Comparison of ENCODE assay signal across 26 cellular contexts in genomic region chr16:22078656-22079055, GRCh38. TPM values are rescaled to one million over a fixed set of nuclear protein-coding genes. Genes with fewer than 3 reads are reported as not detected.
A peak's percentile ranks its signal among the peaks of the same experiment; 100 is the strongest.
DNase-seq lines count a peak whose midpoint lies in the region; ATAC-seq, FAIRE-seq and TF ChIP-seq lines count a peak whose summit lies in the region.
"Had no signal": no experiment of that assay in that cellular context is flagged by ENCODE, and none has a peak within 500 bp of the region (broad histone marks: within the 10 kb centered on the region; RNA-seq: fewer than 3 reads in every experiment).

No MANE protein-coding gene starts in this region.

- H3K36me3 Mint-ChIP-seq in endodermal cell (ENCODE audit: low read depth) (no peaks in the 10 kb centered on the region), type B pancreatic cell (no peaks in the 10 kb centered on the region)

- H2BK20ac ChIP-seq in IMR-90 (ENCODE audit: low read depth, low read length), result no peak overlapping the region

- H2BK5ac ChIP-seq in IMR-90 (ENCODE audit: low read depth, low read length, poor library complexity, severe bottlenecking), result no peak overlapping the region

- no peaks in the 10 kb centered on the region for H3K79me2 ChIP-seq in HepG2 (ENCODE audit: insufficient read depth, low read length)

- no peak overlapping the region for H3K56ac ChIP-seq in IMR-90 (ENCODE audit: extremely low read depth, insufficient read depth, low read length)

- H3K36me3 ChIP-seq in HepG2 (replicated peaks in 1 of 2; ENCODE audit: control insufficient read depth in 1 of 2, insufficient read depth in 2 of 2, low read length in 2 of 2) (peaks cover 0 to 1% of the 10 kb centered on the region in 2 experiments; a peak in 3 of 5 replicates), right lobe of liver (peaks cover 0 to 8% (median 0%) of the 10 kb centered on the region in 4 donors), IMR-90 (ENCODE audit: control insufficient read depth, insufficient read depth, low read length) (no peaks in the 10 kb centered on the region; the same call in 1 of the 2 replicates), endodermal cell (ENCODE audit: control insufficient read depth, insufficient read depth, low read length) (no peaks in the 10 kb centered on the region)
- H3K36me3 ChIP-seq: BE2C had no signal

- dilution Hi-C loops in IMR-90 (cut with HindIII; ENCODE audit: low sequenced_read_pairs, unreplicated experiment), result no loop called here

- TF ChIP-seq EP300 in HepG2 (IDR thresholded peaks at IDR 0.05; ENCODE audit: low read depth in 2 of 2, low read length in 2 of 2) (no peak), HepG2 (CRISPR knock-in tag; IDR thresholded peaks at IDR 0.05; ENCODE audit: borderline replicate concordance) (no peak)

- H3K27me3 Mint-ChIP-seq in endodermal cell (ENCODE audit: insufficient read depth) (no peaks in the 10 kb centered on the region), type B pancreatic cell (no peaks in the 10 kb centered on the region)
- H3K27me3 Mint-ChIP-seq: CD4-positive, alpha-beta memory T cell; CD4-positive, CD25-positive, alpha-beta regulatory T cell; CD8-positive, alpha-beta memory T cell had no signal

- no peak overlapping the region for H2BK15ac ChIP-seq in IMR-90 (ENCODE audit: low read depth, low read length)

- no peak overlapping the region for H3K4me3 ChIP-seq in HepG2 (replicated peaks in 1 of 3; ENCODE audit: insufficient read depth in 1 of 3, low read depth in 2 of 3, low read length in 3 of 3)
- no peak overlapping the region for H3K4me3 ChIP-seq in right lobe of liver
- H3K4me3 ChIP-seq in IMR-90 (ENCODE audit: insufficient read depth, low read depth, low read length), result no peak overlapping the region
- H3K4me3 ChIP-seq in endodermal cell (ENCODE audit: low read length), result no peak overlapping the region
- H3K4me3 ChIP-seq: BLaER1 had no signal

- no peaks in the 10 kb centered on the region for H3K9me3 Mint-ChIP-seq in endodermal cell
- H3K9me3 Mint-ChIP-seq in type B pancreatic cell, result no peaks in the 10 kb centered on the region
- H3K9me3 Mint-ChIP-seq: CD14-positive monocyte; CD4-positive, alpha-beta memory T cell; CD4-positive, CD25-positive, alpha-beta regulatory T cell; CD8-positive, alpha-beta memory T cell had no signal

- FAIRE-seq in HepG2 (lab: Jason Lieb, UNC) (no peak), GM12891 (lab: Jason Lieb, UNC) (no peak)

- ATAC-seq in HepG2 (no peak), right lobe of liver (no peak), IMR-90 (ENCODE audit: low read depth) (no peak)

- no peak overlapping the region for H2AFZ ChIP-seq in HepG2 (ENCODE audit: low read length)
- H2AFZ ChIP-seq in IMR-90 (replicated peaks; ENCODE audit: low read length, poor library complexity), result no peak overlapping the region

- H2AK5ac ChIP-seq in IMR-90 (ENCODE audit: low read depth, low read length), result no peak overlapping the region

- H3K9ac ChIP-seq in HepG2 (ENCODE audit: insufficient read depth, low read depth, low read length), result no peak overlapping the region
- H3K9ac ChIP-seq in IMR-90 (ENCODE audit: low read depth, low read length), result no peak overlapping the region
- peak overlapping the region; percentile 6 for H3K9ac ChIP-seq in endodermal cell (ENCODE audit: extremely low read depth, low read length, poor library complexity, severe bottlenecking)
- H3K9ac ChIP-seq: BLaER1 had no signal

- H3K4ac ChIP-seq in IMR-90 (ENCODE audit: low read depth, low read length), result no peak overlapping the region

- TF ChIP-seq POLR2A in HepG2 (IDR thresholded peaks at IDR 0.05; ENCODE audit: insufficient read depth in 1 of 2, low read depth in 2 of 2, low read length in 2 of 2) (no peak), right lobe of liver (IDR thresholded peaks at IDR 0.05) (no peak), IMR-90 (IDR thresholded peaks at IDR 0.05; ENCODE audit: low read depth, low read length) (no peak), GM12891 (IDR thresholded peaks at IDR 0.05; ENCODE audit: low read depth, low read length) (no peak)

- no peak for TF ChIP-seq CTCF in HepG2 (CRISPR knock-in tag; IDR thresholded peaks at IDR 0.05)
- no peak for TF ChIP-seq CTCF in right lobe of liver (IDR thresholded peaks at IDR 0.05)
- no peak for TF ChIP-seq CTCF in IMR-90 (conservative IDR thresholded peaks at IDR 0.05; ENCODE audit: low read depth, low read length)
- TF ChIP-seq CTCF in endodermal cell (conservative IDR thresholded peaks at IDR 0.05), result no peak
- TF ChIP-seq CTCF in type B pancreatic cell (conservative IDR thresholded peaks at IDR 0.05), result no peak

- H3K9me1 ChIP-seq in IMR-90 (ENCODE audit: insufficient read depth, low read length), result peaks cover 9% of the 10 kb centered on the region

- H3K27ac Mint-ChIP-seq in endodermal cell, result no peak overlapping the region
- no peak overlapping the region for H3K27ac Mint-ChIP-seq in type B pancreatic cell
- H3K27ac Mint-ChIP-seq: CD4-positive, alpha-beta memory T cell; CD4-positive, CD25-positive, alpha-beta regulatory T cell; CD8-positive, alpha-beta memory T cell had no signal

- no peak overlapping the region for H3K18ac ChIP-seq in IMR-90 (ENCODE audit: low read depth, low read length)

- H4K5ac ChIP-seq in IMR-90 (ENCODE audit: low read depth, low read length), result no peak overlapping the region

- H3K4me1 ChIP-seq in HepG2 (ENCODE audit: insufficient read depth, low read length) (no peaks in the 10 kb centered on the region), right lobe of liver (no peaks in the 10 kb centered on the region), IMR-90 (ENCODE audit: control insufficient read depth, insufficient read depth, low read length) (peaks cover 15% of the 10 kb centered on the region), endodermal cell (ENCODE audit: control insufficient read depth, insufficient read depth, low read length) (no peaks in the 10 kb centered on the region)
- H3K4me1 ChIP-seq: BE2C, BLaER1 had no signal

- H2BK120ac ChIP-seq in IMR-90 (ENCODE audit: low read depth, low read length), result no peak overlapping the region

- in situ Hi-C loops in HepG2 (cut with HindIII; ENCODE audit: extremely low pct_ligation_motif_present, low pct_unique_long_range_greater_than_20kb), result loop anchor here (5.0 to 25.0 kb wide), 2 partner anchors 76 to 266 kb away; partner anchors contain the start of gene PDZD9
- in situ Hi-C loops in IMR-90 (cut with MboI; ENCODE audit: low sequenced_read_pairs), result no loop called here

- peaks cover 18 to 46% of the 10 kb centered on the region in 2 experiments for H3K79me1 ChIP-seq in IMR-90 (ENCODE audit: low read depth in 1 of 2, low read length in 2 of 2)

- H2AK9ac ChIP-seq in IMR-90 (replicated peaks; ENCODE audit: low read depth, low read length, poor library complexity), result no peak overlapping the region

- POLR2A ChIA-PET in HepG2 (lab: Yijun Ruan, JAX), result interaction anchor here (0.6 to 1.6 kb wide), 2 partner anchors 66 to 70 kb away, joined by 3 to 6 read pairs; no protein-coding TSS in a partner anchor
- POLR2A ChIA-PET in IMR-90 (lab: Charles Lee; ENCODE audit: unreplicated experiment), result no interaction called here

- H4K20me1 ChIP-seq in HepG2 (ENCODE audit: insufficient read depth, low read length) (peaks cover 6% of the 10 kb centered on the region; the same call in 1 of the 2 replicates), IMR-90 (ENCODE audit: insufficient read depth, low read length) (peaks cover 9% of the 10 kb centered on the region)

- H3K14ac ChIP-seq in IMR-90 (replicated peaks; ENCODE audit: low read depth, low read length), result no peak overlapping the region

- CTCF ChIA-PET in HepG2 (lab: Yijun Ruan, JAX; ENCODE audit: low intra/inter-chr PET ratio, low total read pairs), result interaction anchor here (1.0 to 7.1 kb wide), 2 partner anchors 79 to 105 kb away, joined by 3 to 169 read pairs; partner anchors contain the start of gene PDZD9
- CTCF ChIA-PET in IMR-90 (lab: Yijun Ruan, JAX), result interaction anchor here (0.6 to 4.0 kb wide), 15 partner anchors 9 to 125 kb away, joined by 3 to 46 read pairs (median 10); partner anchors contain the start of gene VWA3A

- H3K4me3 Mint-ChIP-seq in endodermal cell, result no peak overlapping the region
- H3K4me3 Mint-ChIP-seq in type B pancreatic cell, result no peak overlapping the region
- H3K4me3 Mint-ChIP-seq: CD14-positive monocyte; CD4-positive, alpha-beta memory T cell; CD4-positive, CD25-positive, alpha-beta regulatory T cell; CD8-positive, alpha-beta memory T cell had no signal

- H3K27me3 ChIP-seq in HepG2 (ENCODE audit: control insufficient read depth in 1 of 2, insufficient read depth in 2 of 2, low read length in 2 of 2), result no peaks in the 10 kb centered on the region
- H3K27me3 ChIP-seq in right lobe of liver, result no peaks in the 10 kb centered on the region
- H3K27me3 ChIP-seq in IMR-90 (ENCODE audit: control insufficient read depth, insufficient read depth, low read length), result no peaks in the 10 kb centered on the region
- H3K27me3 ChIP-seq in endodermal cell (ENCODE audit: control insufficient read depth, insufficient read depth, low read length, poor library complexity, severe bottlenecking), result no peaks in the 10 kb centered on the region
- H3K27me3 ChIP-seq: BE2C, BLaER1 had no signal

- no peak overlapping the region for H3K23ac ChIP-seq in IMR-90 (ENCODE audit: low read depth, low read length)

- intact Hi-C loops in HepG2 (cut with micrococcal nuclease; ENCODE audit: unreplicated experiment) (no loop called here), right lobe of liver (cut with DNase I) (loop anchor here (5.0 kb wide), 2 partner anchors 76 to 81 kb away; partner anchors contain the start of gene PDZD9 (in 1 of the 2)), IMR-90 (cut with micrococcal nuclease) (no loop called here)

- no peaks in the 10 kb centered on the region for H3K9me3 ChIP-seq in HepG2 (ENCODE audit: low read length)
- H3K9me3 ChIP-seq in right lobe of liver, result no peaks in the 10 kb centered on the region
- H3K9me3 ChIP-seq in IMR-90 (ENCODE audit: control insufficient read depth, insufficient read depth, low read length), result no peaks in the 10 kb centered on the region
- H3K9me3 ChIP-seq in endodermal cell (ENCODE audit: control insufficient read depth, low read length), result no peaks in the 10 kb centered on the region
- H3K9me3 ChIP-seq: BE2C, BLaER1 had no signal

- 94% methylated on average over 1 of the region's 1 CpG for WGBS in HepG2 (ENCODE audit: low lambda C conversion rate)
- WGBS in right lobe of liver (ENCODE audit: insufficient coverage, low coverage, low lambda C conversion rate, missing lambda C conversion rate), result 91% methylated on average over 1 of the region's 1 CpG
- no CpG with 5 or more reads among the region's 1 CpG for WGBS in IMR-90 (ENCODE audit: extremely low coverage in 2 of 2, insufficient read length in 1 of 2), 2 experiments
- WGBS in endodermal cell (ENCODE audit: insufficient coverage in 1 of 2, insufficient read length in 1 of 2), 2 experiments, result 100% methylated on average over 1 of the region's 1 CpG; no CpG with 5 or more reads in 1 of the 2 experiments

- TF ChIP-seq RAD21 in HepG2 (CRISPR knock-in tag; IDR thresholded peaks at IDR 0.05) (no peak), IMR-90 (IDR thresholded peaks at IDR 0.05; ENCODE audit: low read length) (no peak)

- DNase-seq in HepG2 (ENCODE audit: low spot score), result no peak
- DNase-seq in right lobe of liver, result no peak
- DNase-seq in IMR-90, result no peak
- DNase-seq in endodermal cell, result no peak
- DNase-seq in type B pancreatic cell (ENCODE audit: extremely low spot score, unreplicated experiment), result no peak
- DNase-seq in GM12891 (ENCODE audit: insufficient read length, low spot score), result no peak
- DNase-seq: ACHN; BE2C; C1 segment of cervical spinal cord; CD4-positive, alpha-beta memory T cell; CD4-positive, CD25-positive, alpha-beta regulatory T cell; CD8-positive, alpha-beta memory T cell; COR-L47; DMS 273 treated with DMSO at 0.1 percent for 48 hours; DMS153; DMS53; DMS79; DND-41; EL; GF-D8 had no signal

- no peak overlapping the region for H3K4me2 ChIP-seq in HepG2 (ENCODE audit: low read depth, low read length)
- H3K4me2 ChIP-seq in IMR-90 (ENCODE audit: low read depth, low read length), result no peak overlapping the region
- H3K4me2 ChIP-seq: BLaER1 had no signal

- H4K8ac ChIP-seq in IMR-90 (ENCODE audit: low read depth in 2 of 2, low read length in 2 of 2), result no peak overlapping the region

- H3K4me1 Mint-ChIP-seq in endodermal cell (no peaks in the 10 kb centered on the region), type B pancreatic cell (ENCODE audit: unreplicated experiment) (no peaks in the 10 kb centered on the region)

- BruUV-seq in HepG2 (replicated peaks; lab: Mats Ljungman, UMichigan) (no TSS peak), IMR-90 (replicated peaks; lab: Mats Ljungman, UMichigan) (no TSS peak)

- H3K27ac ChIP-seq in HepG2 (ENCODE audit: extremely low read length, insufficient read depth, low read length), result no peak overlapping the region
- no peak overlapping the region for H3K27ac ChIP-seq in right lobe of liver
- H3K27ac ChIP-seq in IMR-90 (ENCODE audit: insufficient read depth, low read length), result no peak overlapping the region
- H3K27ac ChIP-seq in endodermal cell (ENCODE audit: low read depth, low read length), result no peak overlapping the region
- H3K27ac ChIP-seq: 22Rv1, BLaER1 had no signal

- no peak overlapping the region for H4K91ac ChIP-seq in IMR-90 (ENCODE audit: insufficient read depth, low read depth, low read length)

RNA-seq across cellular contexts. Expression of gene VWA3A, which starts 13.7 kb away (rescaled TPM):
- total RNA-seq in HepG2 (2016; rRNA removed; fragmentation: Illumina TruSeq; extraction: Trizol) (0.07 TPM in 1 of 2 replicates, not detected in the other), right lobe of liver (under 1 TPM in 1 of 6 experiments, not detected in 5; 0.15 TPM), IMR-90 (2012; rRNA removed) (not detected in 2 replicates), endodermal cell (under 1 TPM; 0.18 to 0.40 TPM), type B pancreatic cell (ENCODE audit: low replicate concordance) (0.55 and 4.7 TPM in 2 replicates)
- not detected in 2 replicates for total RNA-seq in HepG2 (2016; cell fraction: cytosol; rRNA removed; fragmentation: Illumina TruSeq; extraction: Trizol; ENCODE audit: low read depth)
- not detected in 2 replicates for total RNA-seq in HepG2 (2016; cell fraction: insoluble cytoplasmic fraction; rRNA removed; fragmentation: Illumina TruSeq; extraction: Trizol)
- total RNA-seq in HepG2 (2016; cell fraction: membrane; rRNA removed; fragmentation: Illumina TruSeq; extraction: Trizol), result 0.21 TPM in 1 of 2 replicates, not detected in the other
- not detected in 2 replicates for total RNA-seq in HepG2 (2016; cell fraction: nucleus; rRNA removed; fragmentation: Illumina TruSeq; extraction: Trizol)
- polyA plus RNA-seq in HepG2 (2011; rRNA removed) (0.03 and 0.10 TPM in 2 replicates), IMR-90 (2012; rRNA removed) (0.01 TPM in 1 of 2 replicates, not detected in the other)
- polyA plus RNA-seq in HepG2 (2011; cell fraction: cytosol; rRNA removed), result 0.04 TPM in 1 of 2 replicates, not detected in the other
- polyA plus RNA-seq in HepG2 (2011; cell fraction: nucleus; rRNA removed), result 0.40 and 0.56 TPM in 2 replicates
- 0.07 and 0.60 TPM in 2 replicates for polyA plus RNA-seq in HepG2 (2012)
- not detected in 2 replicates for polyA plus RNA-seq in HepG2 (2016; cell fraction: cytosol; fragmentation: Illumina TruSeq; extraction: Trizol; ENCODE audit: low read depth)
- not detected in 2 replicates for polyA plus RNA-seq in HepG2 (2016; cell fraction: insoluble cytoplasmic fraction; fragmentation: Illumina TruSeq; extraction: Trizol; ENCODE audit: low read depth)
- polyA plus RNA-seq in HepG2 (2016; cell fraction: membrane; fragmentation: Illumina TruSeq; extraction: Trizol; ENCODE audit: low read depth), result not detected in 2 replicates
- polyA plus RNA-seq in HepG2 (2016; cell fraction: nucleus; fragmentation: Illumina TruSeq; extraction: Trizol; ENCODE audit: insufficient read depth, low read depth), result not detected in 2 replicates
- polyA minus RNA-seq in HepG2 (2011; rRNA and poly(A)+ RNA removed; ENCODE audit: low replicate concordance), result not detected in 2 replicates
- not detected in 2 replicates for polyA minus RNA-seq in HepG2 (2011; cell fraction: cytosol; rRNA and poly(A)+ RNA removed)
- 0.13 TPM in 1 of 2 replicates, not detected in the other for polyA minus RNA-seq in HepG2 (2011; cell fraction: nucleus; rRNA and poly(A)+ RNA removed)
- not detected in 2 replicates for polyA plus RNA-seq in IMR-90 (2012; cell fraction: cytosol; rRNA removed)
- 0.10 and 0.13 TPM in 2 replicates for polyA plus RNA-seq in IMR-90 (2012; cell fraction: nucleus; rRNA removed; ENCODE audit: low replicate concordance)
- 0.25 TPM for polyA plus RNA-seq in endodermal cell (2013, experiment 1 of 2)
- polyA plus RNA-seq in endodermal cell (2013, experiment 2 of 2), result 0.33 TPM
- not detected for polyA plus RNA-seq in GM12891 (2012; ENCODE audit: low read depth, missing spikeins)
- total RNA-seq: A172, Daoy had no signal
- polyA plus RNA-seq: AG04450; CD14-positive monocyte; CD4-positive, alpha-beta memory T cell; CD4-positive, CD25-positive, alpha-beta regulatory T cell; CD8-positive, alpha-beta memory T cell had no signal

Comparison
In these comparisons a context has a peak if more than half of its experiments do, and no peak if none do; other contexts are left out.
1. intact Hi-C loops: an anchor here in right lobe of liver (5.0 kb wide); none called in HepG2 and IMR-90.